Comparison of ENCODE assay signal across 10 cellular contexts in genomic region chrX:15236146-15236545, GRCh38. TPM values are rescaled to one million over a fixed set of nuclear protein-coding genes. Genes with fewer than 3 reads are reported as not detected.
"Had no signal": no experiment of that assay in that cellular context is flagged by ENCODE, and none has a peak within 500 bp of the region (broad histone marks: within the 10 kb centered on the region; RNA-seq: fewer than 3 reads in every experiment).

No MANE protein-coding gene starts in this region.

- H3K4me3 Mint-ChIP-seq: HFFc6 had no signal

- H3K9ac ChIP-seq: GM23248, KMS-11 had no signal

- H3K4me3 ChIP-seq: GM23248, HAP-1 had no signal

- H3K27ac Mint-ChIP-seq: HFFc6 had no signal

- H3K9me3 Mint-ChIP-seq: HFFc6 had no signal

- H2AFZ ChIP-seq: GM23248 had no signal

- H3K4me2 ChIP-seq: KMS-11 had no signal

- ATAC-seq: HCT116 had no signal

- H3K27ac ChIP-seq: GM23248, KMS-11 had no signal

- DNase-seq: GM23248, GOT3, H7, HFFc6, IMR-90, KBM-7 had no signal

- FAIRE-seq: HTR-8/SVneo had no signal

- H3K9me3 ChIP-seq: HAP-1 had no signal

- H3K36me3 ChIP-seq: HAP-1 had no signal

- H3K4me1 ChIP-seq: HAP-1 had no signal

RNA-seq across cellular contexts. Expression of gene ASB9, which starts 33.7 kb away (rescaled TPM):
- polyA plus RNA-seq: GM23248 had no signal
